Comparison of ENCODE assay signal across 8 cellular contexts in the genomic region with DNA sequence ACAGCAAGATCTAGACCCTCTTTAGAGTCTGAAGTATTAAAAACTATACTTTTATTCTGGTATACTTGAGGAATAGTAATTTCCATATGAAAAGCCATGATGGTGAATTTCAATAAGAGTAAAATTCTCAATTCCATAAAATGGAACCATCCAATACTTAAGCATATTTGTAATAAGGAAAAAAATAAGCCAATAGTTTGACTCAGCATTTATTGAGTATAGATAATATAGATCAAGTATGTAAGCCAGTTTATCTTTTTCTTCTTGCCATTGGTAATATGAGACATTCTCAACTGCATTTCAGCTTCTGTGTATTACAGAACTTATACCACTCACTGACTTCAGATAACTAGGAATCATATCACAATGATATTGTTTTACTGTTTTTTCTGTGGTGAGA.
"Had no signal": no experiment of that assay in that cellular context is flagged by ENCODE, and none has a peak within 500 bp of the region (broad histone marks: within the 10 kb centered on the region; RNA-seq: fewer than 3 reads in every experiment).

No MANE protein-coding gene starts in this region.

- H3K4me3 ChIP-seq: GM12878 had no signal

- FAIRE-seq: G401.6, GM12878, GM12891, GM12892, GM18507, GM19239 had no signal

- ATAC-seq: GM12878 had no signal

- DNase-seq: GDM1, GF-D8 had no signal
